ENCODE assay signal across 2 cellular contexts in the genomic region with DNA sequence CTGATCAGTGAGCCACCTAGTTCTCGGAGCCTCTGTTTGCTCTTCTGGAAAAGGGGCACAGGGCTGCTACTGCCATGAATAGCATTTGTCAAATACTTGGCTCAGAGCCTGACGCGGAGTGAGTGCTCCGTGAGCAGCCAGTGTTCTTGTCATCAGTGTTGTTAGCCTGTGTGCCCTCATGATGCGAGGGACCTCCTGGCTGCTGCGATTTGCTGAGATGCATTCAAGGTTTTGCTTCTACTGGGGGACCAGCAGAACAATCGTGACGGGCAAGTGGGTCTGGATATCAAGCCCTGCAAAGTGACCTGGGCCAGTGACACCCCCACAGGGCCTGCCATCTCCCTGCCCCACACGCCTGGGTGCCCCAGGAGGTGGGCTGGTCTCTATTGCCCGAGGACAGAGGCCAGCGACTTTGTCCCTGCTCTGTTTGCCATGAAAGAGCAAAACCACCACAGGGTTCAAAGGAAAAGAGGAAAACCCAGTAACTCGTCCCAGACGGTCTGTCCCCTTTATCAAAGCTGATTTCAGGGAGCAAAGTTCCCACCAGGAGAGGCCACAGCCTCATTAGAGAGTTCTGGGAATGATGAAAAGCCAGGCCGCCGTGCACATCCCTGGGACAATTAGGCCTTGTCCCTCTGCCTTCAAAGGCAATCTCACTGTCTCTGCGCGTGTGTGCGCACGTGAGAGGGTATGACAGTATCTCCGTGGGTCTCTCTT.
TF ChIP-seq lines count a peak whose summit lies in the region.

No MANE protein-coding gene starts in this region.

TF ChIP-seq in SK-N-SH, 30 proteins besides CTCF, POLR2A, EP300 and RAD21 (continued from another document):
- no peak for TF ChIP-seq CHD2 (IDR thresholded peaks at IDR 0.05; ENCODE audit: low read length, partially characterized antibody)
- TF ChIP-seq, protein P1, sequence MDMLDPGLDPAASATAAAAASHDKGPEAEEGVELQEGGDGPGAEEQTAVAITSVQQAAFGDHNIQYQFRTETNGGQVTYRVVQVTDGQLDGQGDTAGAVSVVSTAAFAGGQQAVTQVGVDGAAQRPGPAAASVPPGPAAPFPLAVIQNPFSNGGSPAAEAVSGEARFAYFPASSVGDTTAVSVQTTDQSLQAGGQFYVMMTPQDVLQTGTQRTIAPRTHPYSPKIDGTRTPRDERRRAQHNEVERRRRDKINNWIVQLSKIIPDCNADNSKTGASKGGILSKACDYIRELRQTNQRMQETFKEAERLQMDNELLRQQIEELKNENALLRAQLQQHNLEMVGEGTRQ (IDR thresholded peaks at IDR 0.05; ENCODE audit: borderline replicate concordance, low read depth, low read length), result no peak
- no peak for TF ChIP-seq NRF1 (IDR thresholded peaks at IDR 0.05; ENCODE audit: low read depth, low read length)
- TF ChIP-seq, protein P2, sequence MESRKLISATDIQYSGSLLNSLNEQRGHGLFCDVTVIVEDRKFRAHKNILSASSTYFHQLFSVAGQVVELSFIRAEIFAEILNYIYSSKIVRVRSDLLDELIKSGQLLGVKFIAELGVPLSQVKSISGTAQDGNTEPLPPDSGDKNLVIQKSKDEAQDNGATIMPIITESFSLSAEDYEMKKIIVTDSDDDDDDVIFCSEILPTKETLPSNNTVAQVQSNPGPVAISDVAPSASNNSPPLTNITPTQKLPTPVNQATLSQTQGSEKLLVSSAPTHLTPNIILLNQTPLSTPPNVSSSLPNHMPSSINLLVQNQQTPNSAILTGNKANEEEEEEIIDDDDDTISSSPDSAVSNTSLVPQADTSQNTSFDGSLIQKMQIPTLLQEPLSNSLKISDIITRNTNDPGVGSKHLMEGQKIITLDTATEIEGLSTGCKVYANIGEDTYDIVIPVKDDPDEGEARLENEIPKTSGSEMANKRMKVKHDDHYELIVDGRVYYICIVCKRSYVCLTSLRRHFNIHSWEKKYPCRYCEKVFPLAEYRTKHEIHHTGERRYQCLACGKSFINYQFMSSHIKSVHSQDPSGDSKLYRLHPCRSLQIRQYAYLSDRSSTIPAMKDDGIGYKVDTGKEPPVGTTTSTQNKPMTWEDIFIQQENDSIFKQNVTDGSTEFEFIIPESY (IDR thresholded peaks at IDR 0.05; ENCODE audit: borderline replicate concordance, low read depth), result no peak
- TF ChIP-seq TEAD4 (IDR thresholded peaks at IDR 0.05; ENCODE audit: borderline replicate concordance, insufficient read depth), result no peak
- TF ChIP-seq FOXM1 (IDR thresholded peaks at IDR 0.05; ENCODE audit: low read depth), result no peak
- TF ChIP-seq SMC3 (IDR thresholded peaks at IDR 0.05; ENCODE audit: low read depth, low read length), result no peak
- no peak for TF ChIP-seq RCOR1 (IDR thresholded peaks at IDR 0.05; ENCODE audit: low read length)
- no peak for TF ChIP-seq JUND (IDR thresholded peaks at IDR 0.05)
- TF ChIP-seq POLR2AphosphoS5 (IDR thresholded peaks at IDR 0.05; ENCODE audit: low read depth, low read length), result no peak
- no peak for TF ChIP-seq YY1 (IDR thresholded peaks at IDR 0.05; ENCODE audit: low read depth)
- TF ChIP-seq, protein P3, sequence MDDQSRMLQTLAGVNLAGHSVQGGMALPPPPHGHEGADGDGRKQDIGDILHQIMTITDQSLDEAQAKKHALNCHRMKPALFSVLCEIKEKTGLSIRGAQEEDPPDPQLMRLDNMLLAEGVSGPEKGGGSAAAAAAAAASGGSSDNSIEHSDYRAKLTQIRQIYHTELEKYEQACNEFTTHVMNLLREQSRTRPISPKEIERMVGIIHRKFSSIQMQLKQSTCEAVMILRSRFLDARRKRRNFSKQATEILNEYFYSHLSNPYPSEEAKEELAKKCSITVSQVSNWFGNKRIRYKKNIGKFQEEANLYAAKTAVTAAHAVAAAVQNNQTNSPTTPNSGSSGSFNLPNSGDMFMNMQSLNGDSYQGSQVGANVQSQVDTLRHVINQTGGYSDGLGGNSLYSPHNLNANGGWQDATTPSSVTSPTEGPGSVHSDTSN (IDR thresholded peaks at IDR 0.05), result no peak
- TF ChIP-seq RXRA (IDR thresholded peaks at IDR 0.05; ENCODE audit: borderline replicate concordance, low read depth), result no peak
- TF ChIP-seq EZH2phosphoT487 (IDR thresholded peaks at IDR 0.05; ENCODE audit: borderline replicate concordance, low read depth), result no peak

TF ChIP-seq in SK-N-SH treated with all-trans-retinoic acid at 6 μM for 48 hours, 23 proteins besides CTCF, POLR2A, EP300 and RAD21 (continued from another document):
- TF ChIP-seq, protein P4, sequence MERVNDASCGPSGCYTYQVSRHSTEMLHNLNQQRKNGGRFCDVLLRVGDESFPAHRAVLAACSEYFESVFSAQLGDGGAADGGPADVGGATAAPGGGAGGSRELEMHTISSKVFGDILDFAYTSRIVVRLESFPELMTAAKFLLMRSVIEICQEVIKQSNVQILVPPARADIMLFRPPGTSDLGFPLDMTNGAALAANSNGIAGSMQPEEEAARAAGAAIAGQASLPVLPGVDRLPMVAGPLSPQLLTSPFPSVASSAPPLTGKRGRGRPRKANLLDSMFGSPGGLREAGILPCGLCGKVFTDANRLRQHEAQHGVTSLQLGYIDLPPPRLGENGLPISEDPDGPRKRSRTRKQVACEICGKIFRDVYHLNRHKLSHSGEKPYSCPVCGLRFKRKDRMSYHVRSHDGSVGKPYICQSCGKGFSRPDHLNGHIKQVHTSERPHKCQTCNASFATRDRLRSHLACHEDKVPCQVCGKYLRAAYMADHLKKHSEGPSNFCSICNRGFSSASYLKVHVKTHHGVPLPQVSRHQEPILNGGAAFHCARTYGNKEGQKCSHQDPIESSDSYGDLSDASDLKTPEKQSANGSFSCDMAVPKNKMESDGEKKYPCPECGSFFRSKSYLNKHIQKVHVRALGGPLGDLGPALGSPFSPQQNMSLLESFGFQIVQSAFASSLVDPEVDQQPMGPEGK (CRISPR knock-in tag; IDR thresholded peaks at IDR 0.05; ENCODE audit: borderline replicate concordance), result no peak
- TF ChIP-seq ESRRG (CRISPR knock-in tag; IDR thresholded peaks at IDR 0.05), result no peak
- no peak for TF ChIP-seq ARNTL (CRISPR knock-in tag; IDR thresholded peaks at IDR 0.05; ENCODE audit: borderline replicate concordance, low read depth)
- no peak for TF ChIP-seq TCF4 (CRISPR knock-in tag; IDR thresholded peaks at IDR 0.05; ENCODE audit: borderline replicate concordance)
- no peak for TF ChIP-seq CSDC2 (CRISPR knock-in tag; IDR thresholded peaks at IDR 0.05)
- no peak for TF ChIP-seq ZC3H10 (CRISPR knock-in tag; IDR thresholded peaks at IDR 0.05)
- no peak for TF ChIP-seq OSR1 (CRISPR knock-in tag; IDR thresholded peaks at IDR 0.05)
- TF ChIP-seq RARB (CRISPR knock-in tag; IDR thresholded peaks at IDR 0.05), result no peak
- no peak for TF ChIP-seq ZNF8 (CRISPR knock-in tag; IDR thresholded peaks at IDR 0.05)
- no peak for TF ChIP-seq ZFP3 (CRISPR knock-in tag; IDR thresholded peaks at IDR 0.05)
- TF ChIP-seq SNAI2 (CRISPR knock-in tag; IDR thresholded peaks at IDR 0.05), result no peak
- no peak for TF ChIP-seq ZNF565 (CRISPR knock-in tag; conservative IDR thresholded peaks at IDR 0.05; ENCODE audit: low read depth)
- TF ChIP-seq, protein P5, sequence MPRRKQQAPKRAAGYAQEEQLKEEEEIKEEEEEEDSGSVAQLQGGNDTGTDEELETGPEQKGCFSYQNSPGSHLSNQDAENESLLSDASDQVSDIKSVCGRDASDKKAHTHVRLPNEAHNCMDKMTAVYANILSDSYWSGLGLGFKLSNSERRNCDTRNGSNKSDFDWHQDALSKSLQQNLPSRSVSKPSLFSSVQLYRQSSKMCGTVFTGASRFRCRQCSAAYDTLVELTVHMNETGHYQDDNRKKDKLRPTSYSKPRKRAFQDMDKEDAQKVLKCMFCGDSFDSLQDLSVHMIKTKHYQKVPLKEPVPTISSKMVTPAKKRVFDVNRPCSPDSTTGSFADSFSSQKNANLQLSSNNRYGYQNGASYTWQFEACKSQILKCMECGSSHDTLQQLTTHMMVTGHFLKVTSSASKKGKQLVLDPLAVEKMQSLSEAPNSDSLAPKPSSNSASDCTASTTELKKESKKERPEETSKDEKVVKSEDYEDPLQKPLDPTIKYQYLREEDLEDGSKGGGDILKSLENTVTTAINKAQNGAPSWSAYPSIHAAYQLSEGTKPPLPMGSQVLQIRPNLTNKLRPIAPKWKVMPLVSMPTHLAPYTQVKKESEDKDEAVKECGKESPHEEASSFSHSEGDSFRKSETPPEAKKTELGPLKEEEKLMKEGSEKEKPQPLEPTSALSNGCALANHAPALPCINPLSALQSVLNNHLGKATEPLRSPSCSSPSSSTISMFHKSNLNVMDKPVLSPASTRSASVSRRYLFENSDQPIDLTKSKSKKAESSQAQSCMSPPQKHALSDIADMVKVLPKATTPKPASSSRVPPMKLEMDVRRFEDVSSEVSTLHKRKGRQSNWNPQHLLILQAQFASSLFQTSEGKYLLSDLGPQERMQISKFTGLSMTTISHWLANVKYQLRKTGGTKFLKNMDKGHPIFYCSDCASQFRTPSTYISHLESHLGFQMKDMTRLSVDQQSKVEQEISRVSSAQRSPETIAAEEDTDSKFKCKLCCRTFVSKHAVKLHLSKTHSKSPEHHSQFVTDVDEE (CRISPR knock-in tag; IDR thresholded peaks at IDR 0.05), result no peak
TF ChIP-seq in SK-N-SH treated with all-trans-retinoic acid at 6 μM for 48 hours: peak in this region for 0.
